Comparison of ENCODE assay signal across 8 cellular contexts in the genomic region with DNA sequence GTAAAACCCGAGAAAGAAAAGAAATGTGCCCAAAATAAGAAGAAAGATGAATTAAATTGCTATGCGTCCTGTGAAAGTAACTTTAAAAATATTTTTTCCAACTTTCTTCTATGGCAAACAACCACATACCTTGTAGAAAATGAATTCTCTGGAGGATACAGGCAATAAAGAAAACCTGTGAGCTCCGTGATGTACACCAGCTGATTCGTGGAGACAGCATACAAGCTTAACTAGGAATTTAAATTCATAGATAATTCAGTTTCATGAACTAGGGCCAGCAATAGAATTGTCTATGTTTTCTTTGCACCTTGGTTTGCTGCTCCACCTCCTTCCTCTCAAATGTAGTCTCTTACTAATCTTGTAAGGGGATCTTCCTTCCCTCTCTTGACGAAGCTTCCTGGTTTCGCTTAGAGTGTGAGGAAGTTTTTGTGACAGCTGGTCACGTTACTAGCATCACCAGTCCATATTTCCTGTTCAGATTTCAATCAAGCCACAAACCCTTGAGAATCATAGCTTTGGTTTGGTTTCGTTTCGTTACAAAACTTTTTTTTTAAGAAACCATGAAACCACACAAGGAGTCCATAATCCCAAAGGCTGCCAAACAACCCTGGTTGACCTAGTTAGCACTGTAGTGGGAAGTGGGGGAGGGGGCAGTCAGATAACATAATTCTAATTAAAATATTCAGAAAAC. TPM values are rescaled to one million over a fixed set of nuclear protein-coding genes. Genes with fewer than 3 reads are reported as not detected.
DNase-seq lines count a peak whose midpoint lies in the region; ATAC-seq, FAIRE-seq and TF ChIP-seq lines count a peak whose summit lies in the region.

No MANE protein-coding gene starts in this region.

- H2AFZ ChIP-seq in GM12878 (ENCODE audit: control insufficient read depth, low read depth, low read length), result no peak overlapping the region

- peak overlapping the region; percentile 53 for H3K27ac ChIP-seq in CD4-positive, alpha-beta memory T cell (ENCODE audit: low read depth, low read length)
- no peak overlapping the region for H3K27ac ChIP-seq in GM12878 (ENCODE audit: control insufficient read depth, insufficient read depth)
- no peak overlapping the region for H3K27ac ChIP-seq in substantia nigra (ENCODE audit: low read depth, low read length, poor library complexity, severe bottlenecking)

- TF ChIP-seq CTCF in GM12878 (IDR thresholded peaks at IDR 0.05 in 2 of 3, conservative IDR thresholded peaks at IDR 0.05 in 1 of 3; ENCODE audit: control insufficient read depth in 2 of 3, extremely low read depth in 1 of 3, insufficient read depth in 1 of 3, low read depth in 3 of 3, low read length in 3 of 3) (no peak), nephron progenitor cell (IDR thresholded peaks at IDR 0.05) (no peak)

- peak; percentile 69 to 83 (median 79) for DNase-seq in CD4-positive, alpha-beta memory T cell
- peak; percentile 4 for DNase-seq in NOMO-1 treated with dmso at 0.1 percent for 144 hours (lab: John Stamatoyannopoulos, UW; ENCODE audit: unreplicated experiment)
- DNase-seq in GM12878 (ENCODE audit: low read depth, low spot score), result peak; percentile 13
- DNase-seq in nephron progenitor cell, result no peak
- DNase-seq in erythroblast (lab: John Stamatoyannopoulos, UW), result no peak
- DNase-seq in HAP-1 (ENCODE audit: low spot score in 2 of 2), result no peak
- DNase-seq in substantia nigra (lab: John Stamatoyannopoulos, UW), result no peak

- SMC1A ChIA-PET in GM12878 (lab: Charles Lee; ENCODE audit: uncharacterized antibody, unreplicated experiment), result interaction anchor here (0.6 to 1.7 kb wide), 4 partner anchors 14 to 910 kb away, joined by 3 to 8 read pairs (median 4); no protein-coding TSS in a partner anchor

- CTCF ChIA-PET in CD4-positive, alpha-beta memory T cell (lab: Charles Lee; ENCODE audit: partially characterized antibody), result interaction anchor here (1.4 kb wide), 1 partner anchor 32 kb away, joined by 3 read pairs; no protein-coding TSS in a partner anchor
- CTCF ChIA-PET in GM12878 (lab: Yijun Ruan, JAX), result no interaction called here

- TF ChIP-seq EP300 in GM12878 (IDR thresholded peaks at IDR 0.05; ENCODE audit: borderline replicate concordance in 1 of 2, control insufficient read depth in 1 of 2, low read depth in 2 of 2, low read length in 2 of 2), result peak; percentile 27 to 29; a peak in 1 of 4 replicates

- H3K9me3 ChIP-seq in CD4-positive, alpha-beta memory T cell (ENCODE audit: control insufficient read depth in 1 of 2, low read length in 2 of 2), result no peaks in the 10 kb centered on the region
- H3K9me3 ChIP-seq in GM12878 (replicated peaks; ENCODE audit: control insufficient read depth, insufficient read depth, low read length) (no peaks in the 10 kb centered on the region; the same call in 2 of the 3 replicates), HAP-1 (no peaks in the 10 kb centered on the region)

- intact Hi-C loops in CD4-positive, alpha-beta memory T cell (cut with micrococcal nuclease), result loop anchor here (1.0 to 5.0 kb wide), 3 partner anchors 35 to 1271 kb away; partner anchors contain the start of gene EXO1
- intact Hi-C loops in GM12878 (cut with micrococcal nuclease; ENCODE audit: unreplicated experiment), result no loop called here

- no peak overlapping the region for H3K4me3 ChIP-seq in CD4-positive, alpha-beta memory T cell (ENCODE audit: low read length in 2 of 2)
- H3K4me3 ChIP-seq in GM12878 (no peak overlapping the region), HAP-1 (no peak overlapping the region)

- no peaks in the 10 kb centered on the region for H3K27me3 ChIP-seq in CD4-positive, alpha-beta memory T cell (ENCODE audit: insufficient read depth, low read length)
- H3K27me3 ChIP-seq in GM12878 (replicated peaks in 1 of 2; ENCODE audit: control insufficient read depth in 2 of 2, insufficient read depth in 2 of 2, low read length in 1 of 2) (no peaks in the 10 kb centered on the region), HAP-1 (ENCODE audit: low read depth) (no peaks in the 10 kb centered on the region)

- no peaks in the 10 kb centered on the region for H3K79me2 ChIP-seq in GM12878 (ENCODE audit: control insufficient read depth, insufficient read depth, low read length)

- no TSS peak for BruUV-seq in GM12878 (replicated peaks; lab: Mats Ljungman, UMichigan)

- peaks cover 19% of the 10 kb centered on the region for H3K4me1 ChIP-seq in CD4-positive, alpha-beta memory T cell (ENCODE audit: insufficient read depth, low read length)
- H3K4me1 ChIP-seq in GM12878 (ENCODE audit: control insufficient read depth, insufficient read depth, low read length) (no peaks in the 10 kb centered on the region), HAP-1 (no peaks in the 10 kb centered on the region)

- 14% methylated on average over 9 of the region's 9 CpGs for whole genome bisulfite sequencing in GM12878 (ENCODE audit: insufficient coverage, insufficient replicate concordance, low lambda C conversion rate, missing lambda C conversion rate)

- RAD21 ChIA-PET in GM12878 (lab: Charles Lee; ENCODE audit: unreplicated experiment), result interaction anchor here (0.6 to 1.1 kb wide), 2 partner anchors 9 to 40 kb away, joined by 3 read pairs; no protein-coding TSS in a partner anchor

- H3K9ac ChIP-seq in GM12878 (ENCODE audit: control insufficient read depth, insufficient read depth, low read length), result no peak overlapping the region

- H3K4me2 ChIP-seq in GM12878 (ENCODE audit: control insufficient read depth, insufficient read depth), result no peak overlapping the region

- peak overlapping the region; percentile 46 to 87 (median 68) for H3K4me3 Mint-ChIP-seq in CD4-positive, alpha-beta memory T cell
- no peak overlapping the region for H3K4me3 Mint-ChIP-seq in nephron progenitor cell

- peak overlapping the region; percentile 81 to 92 (median 89) for H3K27ac Mint-ChIP-seq in CD4-positive, alpha-beta memory T cell
- H3K27ac Mint-ChIP-seq in nephron progenitor cell, result peak overlapping the region; percentile 86

- POLR2A ChIA-PET in CD4-positive, alpha-beta memory T cell (lab: Charles Lee; ENCODE audit: partially characterized antibody), result interaction anchor here (1.0 kb wide), 1 partner anchor 9 kb away, joined by 3 read pairs; no protein-coding TSS in a partner anchor
- POLR2A ChIA-PET in GM12878 (lab: Charles Lee), result no interaction called here

- H3K4me1 Mint-ChIP-seq in CD4-positive, alpha-beta memory T cell, result peaks cover 14 to 48% (median 33%) of the 10 kb centered on the region in 4 donors
- H3K4me1 Mint-ChIP-seq in nephron progenitor cell, result peaks cover 9% of the 10 kb centered on the region

- H3K9me3 Mint-ChIP-seq in CD4-positive, alpha-beta memory T cell, result peaks cover 0 to 4% (median 0%) of the 10 kb centered on the region in 8 donors
- no peaks in the 10 kb centered on the region for H3K9me3 Mint-ChIP-seq in nephron progenitor cell

- in situ Hi-C loops in GM12878 (cut with MboI), result no loop called here
- in situ Hi-C loops in HAP-1 (cut with MboI; ENCODE audit: low sequenced_read_pairs), result no loop called here

- peak; percentile 31 for FAIRE-seq in GM12878 (lab: Jason Lieb, UNC)

- H3K27me3 Mint-ChIP-seq in CD4-positive, alpha-beta memory T cell, result no peaks in the 10 kb centered on the region
- H3K27me3 Mint-ChIP-seq in nephron progenitor cell (ENCODE audit: low read depth, poor library complexity), result no peaks in the 10 kb centered on the region

- no peaks in the 10 kb centered on the region for H3K36me3 ChIP-seq in CD4-positive, alpha-beta memory T cell (ENCODE audit: insufficient read depth, low read length)
- H3K36me3 ChIP-seq in GM12878 (ENCODE audit: control insufficient read depth in 2 of 2, insufficient read depth in 2 of 2, low read length in 1 of 2) (no peaks in the 10 kb centered on the region), HAP-1 (replicated peaks) (no peaks in the 10 kb centered on the region)

- H3K36me3 Mint-ChIP-seq in CD4-positive, alpha-beta memory T cell, result peaks cover 0 to 3% of the 10 kb centered on the region in 2 donors
- no peaks in the 10 kb centered on the region for H3K36me3 Mint-ChIP-seq in nephron progenitor cell (ENCODE audit: low read depth)

- no peak for TF ChIP-seq RAD21 in GM12878 (IDR thresholded peaks at IDR 0.05; ENCODE audit: insufficient read depth, low read depth, low read length)

- H4K20me1 ChIP-seq in GM12878 (ENCODE audit: control insufficient read depth, insufficient read depth), result no peaks in the 10 kb centered on the region

- ATAC-seq in GM21717 (IDR thresholded peaks at IDR 0.05; ENCODE audit: unreplicated experiment) (peak; percentile 63), GM12878 (peak; percentile 85)

- TF ChIP-seq POLR2A in GM12878 (IDR thresholded peaks at IDR 0.05; ENCODE audit: low read depth, low read length) (no peak), erythroblast (IDR thresholded peaks at IDR 0.05; ENCODE audit: low read length) (no peak)

TF ChIP-seq in GM12878, 131 proteins besides CTCF, POLR2A, EP300 and RAD21 (continues in another document):
- TF ChIP-seq E2F4 (IDR thresholded peaks at IDR 0.05; ENCODE audit: low read depth, low read length) (no peak), SMAD5 (IDR thresholded peaks at IDR 0.05; ENCODE audit: low read depth) (no peak), IKZF2 (IDR thresholded peaks at IDR 0.05) (peak; percentile 77 to 80)

RNA-seq across cellular contexts. Expression of gene GREM2, which starts 35.8 kb away (rescaled TPM):
- total RNA-seq in CD4-positive, alpha-beta memory T cell, result 1 to 10 TPM; 1.6 to 1.8 TPM
- polyA plus RNA-seq in CD4-positive, alpha-beta memory T cell, result 1 to 10 TPM; 2.1 to 2.5 TPM
- 0.08 and 0.22 TPM in 2 replicates for total RNA-seq in GM12878 (2013; cell fraction: nucleolus; rRNA removed)
- total RNA-seq in GM12878 (2014; rRNA removed) (not detected in 2 replicates), GM12878 (2014; rRNA removed; fragmentation: Illumina TruSeq; extraction: Trizol) (not detected in 2 replicates), GM12878 (2021) (not detected in 2 replicates)
- not detected for polyA plus RNA-seq in GM12878 (2011; ENCODE audit: low read depth)
- polyA plus RNA-seq in GM12878 (2011; rRNA removed) (0.01 TPM in 1 of 2 replicates, not detected in the other), GM12878 (2014; fragmentation: Illumina TruSeq; extraction: Trizol) (not detected in 2 replicates), GM12878 (2014; fragmentation: Nextera tagmentation; extraction: Ambion mirVana) (not detected), GM12878 (2014; rRNA removed) (not detected in 2 replicates), GM12878 (2016; fragmentation: Nextera tagmentation; extraction: Ambion mirVana) (not detected)
- 0.01 and 0.03 TPM in 2 replicates for polyA plus RNA-seq in GM12878 (2011; cell fraction: cytosol; rRNA removed)
- not detected in 2 replicates for polyA plus RNA-seq in GM12878 (2011; cell fraction: nucleus; rRNA removed)
- not detected in 2 replicates for polyA plus RNA-seq in GM12878 (2012)
- not detected in 2 replicates for polyA minus RNA-seq in GM12878 (2011; rRNA and poly(A)+ RNA removed)
- polyA minus RNA-seq in GM12878 (2011; cell fraction: cytosol; rRNA and poly(A)+ RNA removed), result not detected in 2 replicates
- polyA minus RNA-seq in GM12878 (2011; cell fraction: nucleus; rRNA and poly(A)+ RNA removed), result not detected in 2 replicates

Comparison
In these comparisons a context has a peak if more than half of its experiments do, and no peak if none do; other contexts are left out.
1. DNase-seq: peak in CD4-positive, alpha-beta memory T cell (5 of 5), NOMO-1 treated with dmso at 0.1 percent for 144 hours (single experiment) and GM12878 (single experiment); none in nephron progenitor cell (single experiment), erythroblast (0 of 2), HAP-1 (0 of 2) and substantia nigra (0 of 49).